ENCODE assay signal across 13 cellular contexts in the genomic region with DNA sequence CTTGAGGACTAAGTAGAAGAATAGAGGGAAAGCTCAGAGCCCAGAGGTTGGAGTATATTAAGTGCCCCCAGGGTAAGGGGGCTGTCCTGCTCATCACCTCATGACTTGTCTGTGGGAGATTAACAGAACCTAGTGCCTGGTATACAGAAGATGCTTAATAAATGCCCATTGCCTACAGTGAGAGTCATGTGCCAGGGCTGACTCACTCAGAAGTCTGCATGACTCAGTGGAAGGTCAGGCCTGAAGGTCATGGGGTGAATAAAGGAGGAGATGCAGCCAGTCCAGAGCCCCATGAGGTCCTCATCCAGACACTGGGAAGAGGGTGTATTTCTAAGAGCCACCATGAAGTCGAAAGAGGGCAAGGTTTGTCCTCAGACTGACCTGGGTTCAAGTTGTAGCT.
DNase-seq lines count a peak whose midpoint lies in the region; ATAC-seq and TF ChIP-seq lines count a peak whose summit lies in the region.
"Had no signal": no experiment of that assay in that cellular context is flagged by ENCODE, and none has a peak within 500 bp of the region (broad histone marks: within the 10 kb centered on the region; RNA-seq: fewer than 3 reads in every experiment).

No MANE protein-coding gene starts in this region.

- ATAC-seq in left ventricle myocardium superior (no peak), upper lobe of right lung (peak; percentile 50), PC-3 (no peak)
- ATAC-seq: activated CD8-positive, alpha-beta T cell treated with anti-CD3 and anti-CD28 coated beads, Interleukin-2, amount 10 ng/mL, durations not matched to agents 7 days and 5 days had no signal

- no peaks in the 10 kb centered on the region for H3K9me2 ChIP-seq in PC-3 (replicated peaks; ENCODE audit: low read length)

- no peak overlapping the region for H3K4me3 ChIP-seq in upper lobe of right lung
- H3K4me3 ChIP-seq in PC-3 (ENCODE audit: low read length): no peak overlapping the region
- no peak overlapping the region for H3K4me3 ChIP-seq in ascending aorta

- TF ChIP-seq CTCF in VCaP (conservative IDR thresholded peaks at IDR 0.05) (no peak), upper lobe of right lung (IDR thresholded peaks at IDR 0.05) (no peak), PC-3 (conservative IDR thresholded peaks at IDR 0.05; ENCODE audit: low read depth, low read length) (no peak), ascending aorta (IDR thresholded peaks at IDR 0.05) (no peak)

- no peaks in the 10 kb centered on the region for H3K36me3 ChIP-seq in upper lobe of right lung
- H3K36me3 ChIP-seq in PC-3 (ENCODE audit: low read depth, low read length): no peaks in the 10 kb centered on the region
- H3K36me3 ChIP-seq in ascending aorta: no peaks in the 10 kb centered on the region
- H3K36me3 ChIP-seq: neutrophil had no signal

- H3K9me3 ChIP-seq in upper lobe of right lung (no peaks in the 10 kb centered on the region), PC-3 (ENCODE audit: low read length) (no peaks in the 10 kb centered on the region), ascending aorta (no peaks in the 10 kb centered on the region)
- H3K9me3 ChIP-seq: Caco-2, neutrophil had no signal

- H3K4me2 ChIP-seq in PC-3 (ENCODE audit: low read length): no peak overlapping the region

- H4K20me1 ChIP-seq in PC-3 (ENCODE audit: low read length): no peaks in the 10 kb centered on the region

- DNase-seq in cardiac septum (ENCODE audit: low spot score): peak; percentile 74
- DNase-seq in left ventricle myocardium superior: no peak
- DNase-seq in islet precursor cell: peak; percentile 63
- peak; percentile 15 for DNase-seq in upper lobe of right lung
- no peak for DNase-seq in PC-3
- no peak for DNase-seq in ascending aorta (ENCODE audit: low spot score in 2 of 2)
- no peak for DNase-seq in activated T-cell treated with anti-CD3 and anti-CD28 coated beads, Interleukin-2, amount 50 U/mL, for 48 hours
- DNase-seq: activated CD8-positive, alpha-beta T cell treated with anti-CD3 and anti-CD28 coated beads, Interleukin-2, amount 10 ng/mL, durations not matched to agents 7 days and 5 days; activated effector memory CD4-positive, alpha-beta T cell treated with Interleukin-2 at 50 U/mL for 16 hours; NCI-H1930 had no signal

- no peak overlapping the region for H3K9ac ChIP-seq in PC-3 (ENCODE audit: low read length)

- H3K27me3 ChIP-seq in upper lobe of right lung (no peaks in the 10 kb centered on the region), PC-3 (ENCODE audit: low read length) (peaks cover 7% of the 10 kb centered on the region; the same call in 1 of the 2 replicates), ascending aorta (no peaks in the 10 kb centered on the region)

- CTCF ChIA-PET in PC-3 (lab: Charles Lee): no interaction called here

- peak overlapping the region; percentile 10; the same call in 1 of the 2 replicates for H3K27ac ChIP-seq in VCaP
- H3K27ac ChIP-seq in upper lobe of right lung: no peak overlapping the region
- no peak overlapping the region for H3K27ac ChIP-seq in PC-3 (ENCODE audit: low read length)
- H3K27ac ChIP-seq in ascending aorta: no peak overlapping the region
- H3K27ac ChIP-seq: neutrophil had no signal

- intact Hi-C loops in cardiac septum (cut with DNase I) (loop anchor here (2.0 kb wide), 1 partner anchor 59 kb away; no protein-coding TSS in a partner anchor), left ventricle myocardium superior (cut with micrococcal nuclease) (no loop called here), upper lobe of right lung (cut with DNase I) (no loop called here), PC-3 (cut with micrococcal nuclease) (no loop called here), ascending aorta (cut with DNase I) (loop anchor here (5.0 kb wide), 1 partner anchor 112 kb away; no protein-coding TSS in a partner anchor)

- H3K4me1 ChIP-seq in upper lobe of right lung (peaks cover 21% of the 10 kb centered on the region), PC-3 (ENCODE audit: insufficient read depth, low read length) (no peaks in the 10 kb centered on the region), ascending aorta (peaks cover 12 to 25% of the 10 kb centered on the region in 2 donors)

- BruUV-seq in PC-3 (replicated peaks; lab: Mats Ljungman, UMichigan): no TSS peak

- no peak overlapping the region for H2AFZ ChIP-seq in PC-3 (ENCODE audit: low read length)

- POLR2A ChIA-PET in PC-3 (lab: Charles Lee; ENCODE audit: unreplicated experiment): no interaction called here

- H3F3A ChIP-seq in PC-3 (ENCODE audit: low read length, unreplicated experiment): no peaks in the 10 kb centered on the region

- H3K79me2 ChIP-seq in PC-3 (ENCODE audit: low read length): no peaks in the 10 kb centered on the region

Comparison
In these comparisons a context has a peak if more than half of its experiments do, and no peak if none do; other contexts are left out.
1. DNase-seq: peak in cardiac septum (single experiment), islet precursor cell (single experiment) and upper lobe of right lung (single experiment); none in left ventricle myocardium superior (single experiment), PC-3 (single experiment), ascending aorta (0 of 2) and activated T-cell treated with anti-CD3 and anti-CD28 coated beads, Interleukin-2, amount 50 U/mL, for 48 hours (0 of 2).
2. intact Hi-C loops: an anchor here in cardiac septum (2.0 kb wide) and ascending aorta (5.0 kb wide); none called in left ventricle myocardium superior, upper lobe of right lung and PC-3.